29 cellular contexts compared by ENCODE assay signal in genomic region chr6:151614630-151615029, GRCh38.
"Had no signal": no experiment of that assay in that cellular context is flagged by ENCODE, and none has a peak within 500 bp of the region (broad histone marks: within the 10 kb centered on the region; RNA-seq: fewer than 3 reads in every experiment).

No MANE protein-coding gene starts in this region.

- H3K36me3 Mint-ChIP-seq: activated CD4-positive, alpha-beta memory T cell treated with anti-CD3 and anti-CD28 coated beads for 36 hours; activated CD8-positive, alpha-beta memory T cell treated with anti-CD3 and anti-CD28 coated beads, Interleukin-2, amount 10 ng/mL, durations not matched to agents 7 days and 5 days; activated naive CD8-positive, alpha-beta T cell had no signal

- H3K27me3 ChIP-seq: brain microvascular endothelial cell, gastrocnemius medialis had no signal

- H3K27me3 Mint-ChIP-seq: dendritic cell treated with granulocyte-macrophage colony-stimulating factor and Interleukin-4, amounts not matched to agents 40 ng/mL and 50 ng/mL, for 4 days had no signal

- H3K27ac ChIP-seq: brain microvascular endothelial cell, coronary artery, dorsolateral prefrontal cortex, foreskin keratinocyte, gastrocnemius medialis had no signal

- H3K9me3 Mint-ChIP-seq: activated CD4-positive, alpha-beta memory T cell treated with anti-CD3 and anti-CD28 coated beads for 36 hours; activated CD4-positive, alpha-beta T cell treated with anti-CD3 and anti-CD28 coated beads, Interleukin-2, amount 10 ng/mL, durations not matched to agents 24 days and 14 days; activated T-helper 17 cell treated with anti-CD3 and anti-CD28 coated beads, Interleukin-2, amount 50 U/mL, for 72 hours; central memory CD8-positive, alpha-beta T cell; dendritic cell treated with granulocyte-macrophage colony-stimulating factor and Interleukin-4, amounts not matched to agents 40 ng/mL and 50 ng/mL, for 4 days; endodermal cell had no signal

- H3K4me3 Mint-ChIP-seq: activated CD4-positive, alpha-beta memory T cell treated with anti-CD3 and anti-CD28 coated beads for 36 hours; activated CD4-positive, alpha-beta T cell treated with anti-CD3 and anti-CD28 coated beads for 36 hours; activated CD4-positive, alpha-beta T cell treated with anti-CD3 and anti-CD28 coated beads, Interleukin-2, amount 10 ng/mL, durations not matched to agents 24 days and 14 days; activated CD8-positive, alpha-beta memory T cell treated with anti-CD3 and anti-CD28 coated beads, Interleukin-2, amount 10 ng/mL, durations not matched to agents 7 days and 5 days; activated CD8-positive, alpha-beta T cell treated with anti-CD3 and anti-CD28 coated beads, Interleukin-2, amount 10 ng/mL, durations not matched to agents 7 days and 5 days; activated naive CD8-positive, alpha-beta T cell; activated T-helper 17 cell treated with anti-CD3 and anti-CD28 coated beads, Interleukin-2, amount 50 U/mL, for 72 hours; central memory CD8-positive, alpha-beta T cell; dendritic cell treated with granulocyte-macrophage colony-stimulating factor and Interleukin-4, amounts not matched to agents 40 ng/mL and 50 ng/mL, for 4 days; endodermal cell had no signal

- DNase-seq: activated CD4-positive, alpha-beta memory T cell treated with anti-CD3 and anti-CD28 coated beads for 36 hours; activated CD4-positive, alpha-beta T cell treated with anti-CD3 and anti-CD28 coated beads for 36 hours; activated CD4-positive, alpha-beta T cell treated with anti-CD3 and anti-CD28 coated beads, Interleukin-2, amount 10 ng/mL, durations not matched to agents 24 days and 14 days; activated CD4-positive, CD25-positive, alpha-beta regulatory T cell; activated CD4-positive, CD25-positive, alpha-beta regulatory T cell treated with anti-CD3 and anti-CD28 coated beads, Interleukin-2, amount 50 U/mL, for 72 hours; activated CD8-positive, alpha-beta memory T cell treated with anti-CD3 and anti-CD28 coated beads, Interleukin-2, amount 10 ng/mL, durations not matched to agents 7 days and 5 days; activated CD8-positive, alpha-beta memory T cell treated with anti-CD3 and anti-CD28 coated beads, Interleukin-2, amount 50 U/mL, for 4 hours; activated CD8-positive, alpha-beta T cell treated with anti-CD3 and anti-CD28 coated beads, Interleukin-2, amount 10 ng/mL, durations not matched to agents 7 days and 5 days; activated effector memory CD4-positive, alpha-beta T cell treated with Interleukin-2 at 50 U/mL for 16 hours; activated gamma-delta T cell treated with Interleukin-2 at 50 U/mL for 16 hours; activated naive CD4-positive, alpha-beta T cell treated with anti-CD3 and anti-CD28 coated beads, Interleukin-2, amount 50 U/mL, for 16 hours; activated naive CD4-positive, alpha-beta T cell treated with Interleukin-2 at 50 U/mL for 16 hours; activated T-cell treated with anti-CD3 and anti-CD28 coated beads, Interleukin-2, amount 50 U/mL, for 1 hour; amniotic stem cell; anterior cingulate cortex; brain microvascular endothelial cell; dorsolateral prefrontal cortex; effector memory CD4-positive, alpha-beta T cell; endodermal cell; foreskin keratinocyte; gastrocnemius medialis; glutamatergic neuron; T-helper 2 cell had no signal

- ATAC-seq: activated CD4-positive, alpha-beta T cell treated with anti-CD3 and anti-CD28 coated beads for 36 hours; activated CD8-positive, alpha-beta memory T cell treated with anti-CD3 and anti-CD28 coated beads, Interleukin-2, amount 10 ng/mL, durations not matched to agents 7 days and 5 days; activated CD8-positive, alpha-beta T cell treated with anti-CD3 and anti-CD28 coated beads, Interleukin-2, amount 10 ng/mL, durations not matched to agents 7 days and 5 days; activated T-helper 17 cell treated with anti-CD3 and anti-CD28 coated beads, Interleukin-2, amount 50 U/mL, for 72 hours; esophagus mucosa; foreskin keratinocyte; gastrocnemius medialis had no signal

- H3K4me1 Mint-ChIP-seq: activated CD4-positive, alpha-beta T cell treated with anti-CD3 and anti-CD28 coated beads for 36 hours; activated CD4-positive, alpha-beta T cell treated with anti-CD3 and anti-CD28 coated beads, Interleukin-2, amount 10 ng/mL, durations not matched to agents 24 days and 14 days; activated CD8-positive, alpha-beta memory T cell treated with anti-CD3 and anti-CD28 coated beads, Interleukin-2, amount 10 ng/mL, durations not matched to agents 7 days and 5 days; activated T-helper 17 cell treated with anti-CD3 and anti-CD28 coated beads, Interleukin-2, amount 50 U/mL, for 72 hours; central memory CD8-positive, alpha-beta T cell had no signal

- H3K4me3 ChIP-seq: coronary artery, dorsolateral prefrontal cortex, gastrocnemius medialis had no signal

- H3K4me1 ChIP-seq: foreskin keratinocyte, gastrocnemius medialis had no signal

- H3K9me3 ChIP-seq: gastrocnemius medialis had no signal

- H3K27ac Mint-ChIP-seq: activated CD4-positive, alpha-beta memory T cell treated with anti-CD3 and anti-CD28 coated beads for 36 hours; activated CD4-positive, alpha-beta T cell treated with anti-CD3 and anti-CD28 coated beads for 36 hours; activated CD4-positive, alpha-beta T cell treated with anti-CD3 and anti-CD28 coated beads, Interleukin-2, amount 10 ng/mL, durations not matched to agents 24 days and 14 days; activated CD8-positive, alpha-beta memory T cell treated with anti-CD3 and anti-CD28 coated beads, Interleukin-2, amount 10 ng/mL, durations not matched to agents 7 days and 5 days; activated CD8-positive, alpha-beta T cell treated with anti-CD3 and anti-CD28 coated beads, Interleukin-2, amount 10 ng/mL, durations not matched to agents 7 days and 5 days; activated naive CD8-positive, alpha-beta T cell; activated T-helper 17 cell treated with anti-CD3 and anti-CD28 coated beads, Interleukin-2, amount 50 U/mL, for 72 hours; dendritic cell treated with granulocyte-macrophage colony-stimulating factor and Interleukin-4, amounts not matched to agents 40 ng/mL and 50 ng/mL, for 4 days; endodermal cell had no signal

- H3K36me3 ChIP-seq: brain microvascular endothelial cell, gastrocnemius medialis had no signal
